Comparison of ENCODE assay signal across 10 cellular contexts in the genomic region with DNA sequence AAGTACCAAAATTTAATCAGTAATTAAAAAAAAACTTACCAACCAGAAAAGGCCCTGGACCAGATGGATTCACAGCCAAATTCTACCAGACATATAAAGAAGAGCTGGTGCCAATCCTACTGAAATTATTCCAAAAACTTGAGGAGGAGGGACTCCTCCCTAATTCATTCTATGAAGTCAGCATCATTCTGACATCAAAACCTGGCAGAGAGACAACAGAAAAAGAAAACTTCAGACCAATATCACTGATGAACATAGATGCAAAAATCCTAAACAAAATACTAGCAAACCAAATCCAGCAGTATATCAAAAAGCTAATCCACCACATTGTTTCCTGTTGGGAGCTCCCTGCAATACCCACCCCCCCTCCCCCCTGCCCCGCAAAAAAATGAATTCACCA.
"Had no signal": no experiment of that assay in that cellular context is flagged by ENCODE, and none has a peak within 500 bp of the region (broad histone marks: within the 10 kb centered on the region; RNA-seq: fewer than 3 reads in every experiment).

A gene (minus strand): TSS at position 101 of the 400 bp plus-strand sequence. CDS start 19,639 bp downstream, outside the sequence.

- DNase-seq: GM23248, GOT3, H7, H9, HCEC 1CT, HFFc6 had no signal

- ATAC-seq: GM23338, HCT116 had no signal

- FAIRE-seq: H1, H54 had no signal
